In the genomic region with DNA sequence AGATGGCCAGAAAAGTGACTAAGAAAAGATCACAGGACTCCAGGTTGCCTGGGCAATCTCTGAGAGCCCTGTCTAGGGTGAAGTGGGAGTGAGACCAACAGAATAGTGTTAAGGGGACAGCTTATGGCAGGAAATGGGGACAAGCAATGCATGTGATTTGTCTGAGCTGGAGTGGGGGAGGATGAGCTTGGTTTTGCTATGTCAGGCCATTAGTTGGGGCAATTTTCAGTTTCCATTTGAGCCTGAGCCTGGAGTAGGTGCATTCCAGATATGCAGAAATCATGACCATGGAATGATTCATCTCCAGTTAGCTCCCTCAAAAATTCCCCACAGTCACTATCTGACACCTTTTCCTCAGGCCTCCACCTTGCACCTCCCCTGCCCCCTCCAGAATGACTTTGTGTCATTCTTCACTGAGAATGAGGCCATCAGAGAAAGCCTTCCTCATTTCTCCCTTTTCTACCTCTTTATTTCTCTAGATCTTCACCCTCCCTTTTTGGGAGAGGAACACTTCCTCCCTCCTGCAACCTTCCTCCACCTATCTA, we compare ENCODE assay signal across 8 cellular contexts.
A peak's percentile ranks its signal among the peaks of the same experiment; 100 is the strongest.
DNase-seq lines count a peak whose midpoint lies in the region; ATAC-seq and TF ChIP-seq lines count a peak whose summit lies in the region.

No MANE protein-coding gene starts in this region.

- ATAC-seq in GM19397 (IDR thresholded peaks at IDR 0.05; ENCODE audit: unreplicated experiment), result peak; percentile 47
- ATAC-seq in HG03378 (IDR thresholded peaks at IDR 0.05; ENCODE audit: unreplicated experiment), result peak; percentile 63

- DNase-seq in EH (ENCODE audit: low read depth) (peak; percentile 61), astrocyte of the spinal cord (ENCODE audit: low read depth, low spot score) (peak; percentile 37), Kasumi-1 (lab: John Stamatoyannopoulos, UW) (no peak), anterior cingulate cortex (lab: John Stamatoyannopoulos, UW) (no peak), T-helper 9 cell (no peak)
- DNase-seq in stimulated activated CD4-positive, alpha-beta T cell treated with anti-CD3 and anti-CD28 coated beads, Interleukin-4, amount 100 ng/mL, for 24 hours, result peak; percentile 79

- in situ Hi-C loops in astrocyte of the spinal cord (cut with HindIII; ENCODE audit: low sequenced_read_pairs), result no loop called here

- H3K4me3 ChIP-seq in astrocyte of the spinal cord (ENCODE audit: low read depth, low read length), result no peak overlapping the region

- no peak for TF ChIP-seq CTCF in astrocyte of the spinal cord (IDR thresholded peaks at IDR 0.05; ENCODE audit: low read depth, low read length)

Comparison
In these comparisons a context has a peak if more than half of its experiments do, and no peak if none do; other contexts are left out.
1. DNase-seq: peak in EH (single experiment), astrocyte of the spinal cord (single experiment) and stimulated activated CD4-positive, alpha-beta T cell treated with anti-CD3 and anti-CD28 coated beads, Interleukin-4, amount 100 ng/mL, for 24 hours (single experiment); none in Kasumi-1 (0 of 2), anterior cingulate cortex (0 of 58) and T-helper 9 cell (single experiment).